In the genomic region with DNA sequence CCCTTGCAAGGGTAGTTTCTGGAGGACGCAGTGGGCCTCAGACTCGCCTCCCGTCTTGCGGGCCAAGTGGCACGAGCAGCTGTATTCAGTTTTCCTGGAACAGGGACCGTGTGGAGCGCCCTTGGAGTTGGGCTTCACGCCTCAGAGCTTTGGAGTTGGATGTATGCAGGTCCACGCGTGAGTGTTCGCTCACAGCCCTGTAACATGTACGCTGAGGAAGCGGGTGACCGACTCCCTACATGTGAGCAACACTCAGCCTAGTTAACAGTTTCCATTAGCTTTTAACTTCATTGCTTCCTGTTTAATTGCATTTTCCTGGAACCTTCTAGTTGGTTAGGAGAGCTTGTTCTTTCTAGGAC, we compare ENCODE assay signal across 7 cellular contexts. TPM values are rescaled to one million over a fixed set of nuclear protein-coding genes. Genes with fewer than 3 reads are reported as not detected.
DNase-seq lines count a peak whose midpoint lies in the region; ATAC-seq and TF ChIP-seq lines count a peak whose summit lies in the region.

No MANE protein-coding gene starts in this region.

- TF ChIP-seq POLR2A in Peyer's patch (IDR thresholded peaks at IDR 0.05) = peak; percentile 18 to 39
- no peak for TF ChIP-seq POLR2A in body of pancreas (IDR thresholded peaks at IDR 0.05)
- TF ChIP-seq POLR2A in stomach (IDR thresholded peaks at IDR 0.05) = no peak

- peaks cover 0 to 55% (median 15%) of the 10 kb centered on the region in 4 donors for H3K4me1 ChIP-seq in Peyer's patch
- H3K4me1 ChIP-seq in body of pancreas = peaks cover 67% of the 10 kb centered on the region
- peaks cover 47 to 84% (median 66%) of the 10 kb centered on the region in 4 donors for H3K4me1 ChIP-seq in stomach

- ATAC-seq in GM21737 (IDR thresholded peaks at IDR 0.05; ENCODE audit: unreplicated experiment) = peak; percentile 1
- no peak for ATAC-seq in body of pancreas
- ATAC-seq in HG02798 (IDR thresholded peaks at IDR 0.05; ENCODE audit: poor library complexity, unreplicated experiment) = no peak

- H3K27me3 ChIP-seq in Peyer's patch (no peaks in the 10 kb centered on the region), body of pancreas (no peaks in the 10 kb centered on the region), stomach (no peaks in the 10 kb centered on the region)

- TF ChIP-seq EP300 in stomach (IDR thresholded peaks at IDR 0.05) = no peak

- 0 to 1% methylated on average over 7 to 14 of the region's 14 CpGs for WGBS in body of pancreas, 2 donors
- WGBS in stomach, 5 donors = 0 to 1% (median 0%) methylated on average over 14 of the region's 14 CpGs

- no peak for TF ChIP-seq CTCF in Peyer's patch (IDR thresholded peaks at IDR 0.05)
- no peak for TF ChIP-seq CTCF in body of pancreas (IDR thresholded peaks at IDR 0.05)
- TF ChIP-seq CTCF in stomach (IDR thresholded peaks at IDR 0.05) = no peak

- intact Hi-C loops in body of pancreas (cut with DNase I) = no loop called here
- intact Hi-C loops in stomach (cut with DNase I; ENCODE audit: low total_unique reads) = loop anchor here (10.0 kb wide), 1 partner anchor 57 kb away; no protein-coding TSS in a partner anchor

- DNase-seq in Peyer's patch = peak; percentile 39 to 67 (median 61)
- peak; percentile 28 to 45 (median 33) for DNase-seq in body of pancreas
- peak; percentile 49 for DNase-seq in kidney tubule cell (ENCODE audit: low spot score)
- DNase-seq in stomach = peak; percentile 30
- DNase-seq in NCI-H2107 (lab: John Stamatoyannopoulos, UW) = no peak

- H3K27ac ChIP-seq in Peyer's patch (peak overlapping the region; percentile 86 to 92 (median 88)), body of pancreas (peak overlapping the region; percentile 79 to 98 (median 88)), stomach (peak overlapping the region; percentile 93 to 97 (median 94))

- H3K9me3 ChIP-seq in Peyer's patch (no peaks in the 10 kb centered on the region), body of pancreas (no peaks in the 10 kb centered on the region), stomach (no peaks in the 10 kb centered on the region)

- peak overlapping the region; percentile 61 to 87 (median 70) for H3K4me3 ChIP-seq in Peyer's patch
- peak overlapping the region; percentile 64 to 84 for H3K4me3 ChIP-seq in body of pancreas
- peak overlapping the region; percentile 69 to 93 (median 85) for H3K4me3 ChIP-seq in stomach

- H3K36me3 ChIP-seq in Peyer's patch = no peaks in the 10 kb centered on the region
- H3K36me3 ChIP-seq in body of pancreas (replicated peaks in 1 of 2; ENCODE audit: insufficient read depth in 1 of 2, low read depth in 2 of 2) = no peaks in the 10 kb centered on the region
- H3K36me3 ChIP-seq in stomach = no peaks in the 10 kb centered on the region

RNA-seq across cellular contexts. Expression of a gene that starts 0.7 kb away (rescaled TPM):
- total RNA-seq in Peyer's patch (100 to 1,000 TPM in 2 of 4 donors, 10 to 100 TPM in 2; 19.8 to 189 (median 107) TPM), body of pancreas (10 to 100 TPM; 49.8 to 63.6 TPM), stomach (100 to 1,000 TPM in 1 of 5 donors, 10 to 100 TPM in 4; 18.1 to 268 (median 31.2) TPM)
- 10 to 100 TPM; 22.9 to 56.1 (median 40.8) TPM for polyA plus RNA-seq in stomach

Comparison
In these comparisons a context has a peak if more than half of its experiments do, and no peak if none do; other contexts are left out.
1. POLR2A ChIP-seq: peak in Peyer's patch (2 of 2); none in body of pancreas (0 of 3) and stomach (0 of 4).
2. Peak in every context shown above with its lines, with median percentiles within 50 percentile points of each other: H3K27ac ChIP-seq and H3K4me3 ChIP-seq.